Comparison of ENCODE assay signal across 8 cellular contexts in genomic region chr14:57390806-57391562, GRCh38. TPM values are rescaled to one million over a fixed set of nuclear protein-coding genes. Genes with fewer than 3 reads are reported as not detected.
A peak's percentile ranks its signal among the peaks of the same experiment; 100 is the strongest.
DNase-seq lines count a peak whose midpoint lies in the region; ATAC-seq and TF ChIP-seq lines count a peak whose summit lies in the region.

No MANE protein-coding gene starts in this region.

- no TSS peak for BruUV-seq in PC-9 (replicated peaks; lab: Mats Ljungman, UMichigan)

- peaks cover 12% of the 10 kb centered on the region for H3K79me1 ChIP-seq in trophoblast cell (ENCODE audit: low read length)

- H2BK12ac ChIP-seq in trophoblast cell (ENCODE audit: low read length): no peak overlapping the region

- CTCF ChIA-PET in PC-9 (lab: Charles Lee): interaction anchor here (0.6 kb wide), 1 partner anchor 152 kb away, joined by 7 read pairs; no protein-coding TSS in a partner anchor

- peak overlapping the region; percentile 34 for H2BK5ac ChIP-seq in trophoblast cell (ENCODE audit: low read depth, low read length, poor library complexity)

- peak; percentile 31 for ATAC-seq in GM18861 (IDR thresholded peaks at IDR 0.05; ENCODE audit: unreplicated experiment)
- ATAC-seq in HG03095 (IDR thresholded peaks at IDR 0.05; ENCODE audit: unreplicated experiment): peak; percentile 36
- ATAC-seq in heart left ventricle: peak in 3 of 4 donors; percentile 28 to 73 (median 72)

- H3K9me2 ChIP-seq in PC-9 (ENCODE audit: insufficient read depth): no peaks in the 10 kb centered on the region

- H3K27me3 ChIP-seq in PC-9 (ENCODE audit: insufficient read depth, low read depth) (no peaks in the 10 kb centered on the region), heart left ventricle (no peaks in the 10 kb centered on the region), trophoblast cell (ENCODE audit: insufficient read depth, low read length) (no peaks in the 10 kb centered on the region)

- no peak for DNase-seq in AG09309 (ENCODE audit: low read depth)
- peak in 1 of 2 experiments; percentile 34 for DNase-seq in PC-9
- peak; percentile 40 for DNase-seq in activated naive CD4-positive, alpha-beta T cell treated with anti-CD3 and anti-CD28 coated beads, Interleukin-2, amount 50 U/mL, for 16 hours
- peak in 4 of 5 donors; percentile 35 to 71 (median 40) for DNase-seq in heart left ventricle
- DNase-seq in trophoblast cell: peak; percentile 3 to 51
- DNase-seq in foreskin melanocyte: no peak

- peaks cover 18% of the 10 kb centered on the region for H4K20me1 ChIP-seq in PC-9 (ENCODE audit: insufficient read depth)

- peaks cover 47% of the 10 kb centered on the region for H3K79me2 ChIP-seq in PC-9 (ENCODE audit: low read depth)
- H3K79me2 ChIP-seq in trophoblast cell (ENCODE audit: control insufficient read depth, insufficient read depth, low read length, poor library complexity): peaks cover 13% of the 10 kb centered on the region

- POLR2A ChIA-PET in PC-9 (lab: Charles Lee; ENCODE audit: unreplicated experiment): no interaction called here

- no peak overlapping the region for H3K23ac ChIP-seq in trophoblast cell (ENCODE audit: low read length)

- H3K36me3 ChIP-seq in PC-9 (ENCODE audit: low read depth): peaks cover 15% of the 10 kb centered on the region; the same call in 1 of the 2 replicates
- peaks cover 0 to 5% (median 0%) of the 10 kb centered on the region in 9 donors for H3K36me3 ChIP-seq in heart left ventricle
- H3K36me3 ChIP-seq in trophoblast cell (ENCODE audit: control insufficient read depth in 1 of 2, insufficient read depth in 2 of 2, low read length in 2 of 2): no peaks in the 10 kb centered on the region

- H3K27ac ChIP-seq in PC-9: 0 out of 2 replicates have a peak overlapping the region, but pooled peaks have one; percentile 73
- H3K27ac ChIP-seq in heart left ventricle: peak overlapping the region; percentile 73 to 91 (median 84)
- H3K27ac ChIP-seq in trophoblast cell (ENCODE audit: low read depth, low read length): peak overlapping the region; percentile 54

- peak overlapping the region; percentile 34 for H3K18ac ChIP-seq in trophoblast cell (ENCODE audit: low read length)

- H3K4me1 ChIP-seq in PC-9 (replicated peaks; ENCODE audit: insufficient read depth) (peaks cover 28% of the 10 kb centered on the region), heart left ventricle (peaks cover 0 to 42% (median 34%) of the 10 kb centered on the region in 12 donors), trophoblast cell (ENCODE audit: control insufficient read depth in 1 of 2, insufficient read depth in 2 of 2, low read length in 2 of 2) (peaks cover 4 to 7% of the 10 kb centered on the region in 2 experiments)

- H2BK120ac ChIP-seq in trophoblast cell (ENCODE audit: insufficient read depth, low read length, poor library complexity): peak overlapping the region; percentile 44

- peak overlapping the region; percentile 34 for H2AK5ac ChIP-seq in trophoblast cell (ENCODE audit: low read length)

- H3F3A ChIP-seq in PC-9 (ENCODE audit: insufficient read depth, low read depth): peaks cover 5% of the 10 kb centered on the region; the same call in 1 of the 2 replicates

- peak overlapping the region; percentile 81 for H3K9ac ChIP-seq in trophoblast cell (ENCODE audit: low read length)

- H3K4me3 ChIP-seq in AG09309 (ENCODE audit: control insufficient read depth, low read depth, low read length): peak overlapping the region; percentile 88
- peak overlapping the region; percentile 71 for H3K4me3 ChIP-seq in PC-9
- H3K4me3 ChIP-seq in heart left ventricle: peak overlapping the region; percentile 62 to 95 (median 90)
- H3K4me3 ChIP-seq in trophoblast cell (ENCODE audit: low read depth, low read length): peak overlapping the region; percentile 96

- peak overlapping the region; percentile 99 for H3K4me2 ChIP-seq in PC-9
- H3K4me2 ChIP-seq in trophoblast cell (ENCODE audit: low read length): peak overlapping the region; percentile 77

- H3K14ac ChIP-seq in trophoblast cell (ENCODE audit: low read length): peak overlapping the region; percentile 75

- TF ChIP-seq CTCF in AG09309 (IDR thresholded peaks at IDR 0.05; ENCODE audit: control insufficient read depth, insufficient read depth, low read depth, low read length, missing control alignments) (no peak), PC-9 (conservative IDR thresholded peaks at IDR 0.05) (no peak), heart left ventricle (IDR thresholded peaks at IDR 0.05) (peak in 3 of 12 donors; percentile 1 to 27 (median 8))

- H3K9me3 ChIP-seq in PC-9 (ENCODE audit: insufficient read depth, low read depth) (no peaks in the 10 kb centered on the region), heart left ventricle (no peaks in the 10 kb centered on the region), trophoblast cell (ENCODE audit: insufficient read depth, low read depth, low read length) (no peaks in the 10 kb centered on the region)

- H4K91ac ChIP-seq in trophoblast cell (ENCODE audit: low read depth, low read length): peak overlapping the region; percentile 75

- H2AFZ ChIP-seq in PC-9: peak overlapping the region; percentile 93
- H2AFZ ChIP-seq in trophoblast cell (ENCODE audit: insufficient read depth, low read length, poor library complexity): peak overlapping the region; percentile 80

- intact Hi-C loops in PC-9 (cut with micrococcal nuclease; ENCODE audit: unreplicated experiment): no loop called here
- intact Hi-C loops in heart left ventricle (cut with DNase I): loop anchor here in 1 of 10 donors (10.0 kb wide), 1 partner anchor 126 kb away; the partner anchor contains the start of genes AP5M1 and EXOC5

- H4K12ac ChIP-seq in trophoblast cell (ENCODE audit: low read depth, low read length): peak overlapping the region; percentile 29

- 0 to 1% (median 0%) methylated on average over 14 to 75 of the region's 75 CpGs for WGBS in heart left ventricle, 4 donors
- no CpG with 5 or more reads among the region's 75 CpGs for WGBS in trophoblast cell (ENCODE audit: extremely low coverage, insufficient coverage, insufficient read length)

- H3K4ac ChIP-seq in trophoblast cell (ENCODE audit: low read depth, low read length): peak overlapping the region; percentile 88

- no peak for TF ChIP-seq POLR2A in heart left ventricle (IDR thresholded peaks at IDR 0.05)

- H4K8ac ChIP-seq in trophoblast cell (ENCODE audit: low read depth, low read length): peak overlapping the region; percentile 85

RNA-seq across cellular contexts. Expression of gene NAA30, which starts 0.6 kb away (rescaled TPM):
- total RNA-seq in PC-9 (2021) (11.7 and 14.2 TPM in 2 replicates), heart left ventricle (10 to 100 TPM; 16.5 to 30.0 (median 25.9) TPM)
- polyA plus RNA-seq in heart left ventricle: 10 to 100 TPM in 1 of 2 donors, 1 to 10 TPM in 1; 3.5 to 17.3 TPM
- 34.4 and 35.1 TPM in 2 replicates for polyA plus RNA-seq in trophoblast cell (2013)

Comparison
In these comparisons a context has a peak if more than half of its experiments do, and no peak if none do; other contexts are left out.
1. DNase-seq: peak in activated naive CD4-positive, alpha-beta T cell treated with anti-CD3 and anti-CD28 coated beads, Interleukin-2, amount 50 U/mL, for 16 hours (single experiment), heart left ventricle (4 of 5) and trophoblast cell (2 of 2); none in AG09309 (single experiment) and foreskin melanocyte (single experiment).
2. Peak in every context shown above with its lines, with median percentiles within 50 percentile points of each other: H3K4me3 ChIP-seq, ATAC-seq and H3K27ac ChIP-seq.